ENCODE assay signal across 26 cellular contexts in the genomic region with DNA sequence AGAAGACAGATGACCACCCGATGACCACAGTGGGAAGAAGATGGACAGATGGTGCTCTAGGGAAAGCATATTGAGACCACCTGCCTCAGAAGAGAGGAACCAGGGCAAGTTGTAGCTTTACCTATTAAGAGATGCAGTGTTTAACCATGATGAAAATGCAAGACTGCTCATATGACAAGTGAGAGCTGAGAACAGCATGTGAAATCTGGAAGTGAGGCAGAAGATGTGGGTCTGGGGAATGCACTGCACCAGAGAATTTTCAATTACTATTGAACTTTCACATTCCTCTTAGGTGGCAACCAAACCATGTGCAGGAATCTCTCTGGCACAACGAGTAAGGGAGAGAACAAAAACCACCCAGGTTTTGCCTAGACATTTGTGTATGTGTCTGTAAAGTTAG.
"Had no signal": no experiment of that assay in that cellular context is flagged by ENCODE, and none has a peak within 500 bp of the region (broad histone marks: within the 10 kb centered on the region; RNA-seq: fewer than 3 reads in every experiment).

No MANE protein-coding gene starts in this region.

- FAIRE-seq: astrocyte had no signal

- ATAC-seq: activated CD4-positive, alpha-beta T cell treated with anti-CD3 and anti-CD28 coated beads for 36 hours; activated CD4-positive, CD25-positive, alpha-beta regulatory T cell treated with anti-CD3 and anti-CD28 coated beads, Interleukin-2, amount 50 U/mL, for 24 hours; activated CD8-positive, alpha-beta T cell treated with anti-CD3 and anti-CD28 coated beads, Interleukin-2, amount 10 ng/mL, durations not matched to agents 7 days and 5 days; activated naive CD4-positive, alpha-beta T cell treated with anti-CD3 and anti-CD28 coated beads, Interleukin-2, amount 50 U/mL, for 72 hours; body of pancreas; Panc1 had no signal

- H3K4me1 ChIP-seq: adrenal gland, body of pancreas, breast epithelium, SJCRH30 had no signal

- DNase-seq: activated CD4-positive, alpha-beta T cell treated with anti-CD3 and anti-CD28 coated beads for 36 hours; activated CD4-positive, alpha-beta T cell treated with anti-CD3 and anti-CD28 coated beads, Interleukin-2, amount 10 ng/mL, durations not matched to agents 7 days and 5 days; activated CD4-positive, alpha-beta T cell treated with anti-CD3 and anti-CD28 coated beads, Interleukin-2, amount 50 U/mL, for 48 hours; activated CD8-positive, alpha-beta T cell treated with anti-CD3 and anti-CD28 coated beads, Interleukin-2, amount 10 ng/mL, durations not matched to agents 7 days and 5 days; activated gamma-delta T cell treated with Interleukin-2 at 50 U/mL for 16 hours; activated naive CD4-positive, alpha-beta T cell treated with anti-CD3 and anti-CD28 coated beads for 36 hours; activated T-cell treated with anti-CD3 and anti-CD28 coated beads, Interleukin-2, amount 50 U/mL, for 24 hours; adrenal gland; body of pancreas; Kasumi-1; MG63; NCI-H1048; NCI-H1436 treated with DMSO at 0.1 percent for 48 hours; NCI-H1694 treated with DMSO at 0.1 percent for 48 hours; NCI-H2029; NCI-H345; NCI-H524 treated with DMSO at 0.1 percent for 48 hours; SHP77; SJCRH30; T1000 had no signal

- H3K4me3 ChIP-seq: adrenal gland, body of pancreas, breast epithelium, MG63, SJCRH30, SK-N-MC had no signal

- H3K9me3 ChIP-seq: adrenal gland, body of pancreas, breast epithelium, MG63, SJCRH30 had no signal

- H3K36me3 ChIP-seq: adrenal gland, breast epithelium, MG63, SJCRH30 had no signal

- H3K27ac ChIP-seq: adrenal gland, body of pancreas, breast epithelium, SJCRH30, SK-N-MC had no signal
